In genomic region chr13:96500953-96501352, GRCh38 we compare ENCODE assay signal across 17 cellular contexts.
DNase-seq lines count a peak whose midpoint lies in the region; ATAC-seq and TF ChIP-seq lines count a peak whose summit lies in the region.
"Had no signal": no experiment of that assay in that cellular context is flagged by ENCODE, and none has a peak within 500 bp of the region (broad histone marks: within the 10 kb centered on the region; RNA-seq: fewer than 3 reads in every experiment).

No MANE protein-coding gene starts in this region.

- DNase-seq in GM12865 (ENCODE audit: low read depth) (peak; percentile 4), OCI-M1 (lab: John Stamatoyannopoulos, UW) (peak; percentile 35), vagina (ENCODE audit: extremely low spot score in 2 of 2) (no peak), H7 (no peak)
- no peak for DNase-seq in activated CD4-positive, alpha-beta T cell treated with anti-CD3 and anti-CD28 coated beads, Interleukin-2, amount 10 ng/mL, durations not matched to agents 7 days and 5 days
- DNase-seq: CD4-positive, alpha-beta memory T cell; DMS153; DMS79; GDM1 had no signal

- ATAC-seq in GM18868 (IDR thresholded peaks at IDR 0.05; ENCODE audit: unreplicated experiment) (peak; percentile 66), HG02852 (IDR thresholded peaks at IDR 0.05; ENCODE audit: unreplicated experiment) (peak; percentile 64), GM18873 (IDR thresholded peaks at IDR 0.05; ENCODE audit: low FRiP score, unreplicated experiment) (no peak)

- H3K4me3 Mint-ChIP-seq in activated CD4-positive, alpha-beta T cell treated with anti-CD3 and anti-CD28 coated beads, Interleukin-2, amount 10 ng/mL, durations not matched to agents 7 days and 5 days: no peak overlapping the region
- H3K4me3 Mint-ChIP-seq: CD14-positive monocyte; CD4-positive, alpha-beta memory T cell had no signal

- intact Hi-C loops in vagina (cut with DNase I): no loop called here

- no peak overlapping the region for H3K4me3 ChIP-seq in GM12865 (ENCODE audit: low read depth, low read length)
- no peak overlapping the region for H3K4me3 ChIP-seq in vagina
- no peak overlapping the region for H3K4me3 ChIP-seq in H7 (ENCODE audit: insufficient read depth, low read depth, low read length)
- H3K4me3 ChIP-seq: BLaER1, HAP-1 had no signal

- peaks cover 3% of the 10 kb centered on the region for H3K9me3 Mint-ChIP-seq in activated CD4-positive, alpha-beta T cell treated with anti-CD3 and anti-CD28 coated beads, Interleukin-2, amount 10 ng/mL, durations not matched to agents 7 days and 5 days

- H3K27me3 Mint-ChIP-seq in activated CD4-positive, alpha-beta T cell treated with anti-CD3 and anti-CD28 coated beads, Interleukin-2, amount 10 ng/mL, durations not matched to agents 7 days and 5 days: no peaks in the 10 kb centered on the region
- H3K27me3 Mint-ChIP-seq: CD4-positive, alpha-beta memory T cell had no signal

- H3K27me3 ChIP-seq in vagina (no peaks in the 10 kb centered on the region), H7 (ENCODE audit: control insufficient read depth, insufficient read depth, low read length) (no peaks in the 10 kb centered on the region)
- H3K27me3 ChIP-seq: BLaER1 had no signal

- H3K36me3 Mint-ChIP-seq in activated CD4-positive, alpha-beta T cell treated with anti-CD3 and anti-CD28 coated beads, Interleukin-2, amount 10 ng/mL, durations not matched to agents 7 days and 5 days (ENCODE audit: low read depth): no peaks in the 10 kb centered on the region
- H3K36me3 Mint-ChIP-seq: CD14-positive monocyte; CD4-positive, alpha-beta memory T cell had no signal

- H3K27ac Mint-ChIP-seq in activated CD4-positive, alpha-beta T cell treated with anti-CD3 and anti-CD28 coated beads, Interleukin-2, amount 10 ng/mL, durations not matched to agents 7 days and 5 days: no peak overlapping the region
- H3K27ac Mint-ChIP-seq: CD14-positive monocyte; CD4-positive, alpha-beta memory T cell had no signal

- H3K4me1 Mint-ChIP-seq in activated CD4-positive, alpha-beta T cell treated with anti-CD3 and anti-CD28 coated beads, Interleukin-2, amount 10 ng/mL, durations not matched to agents 7 days and 5 days: no peaks in the 10 kb centered on the region
- H3K4me1 Mint-ChIP-seq: CD14-positive monocyte; CD4-positive, alpha-beta memory T cell had no signal

- no peaks in the 10 kb centered on the region for H3K36me3 ChIP-seq in vagina
- no peaks in the 10 kb centered on the region for H3K36me3 ChIP-seq in H7 (replicated peaks; ENCODE audit: control insufficient read depth, insufficient read depth, low read length)
- H3K36me3 ChIP-seq: BLaER1, HAP-1 had no signal

- H3K27ac ChIP-seq in vagina: no peak overlapping the region
- H3K27ac ChIP-seq: 22Rv1, BLaER1, KMS-11 had no signal

- no peaks in the 10 kb centered on the region for H3K4me1 ChIP-seq in vagina
- H3K4me1 ChIP-seq: BLaER1 had no signal

- no peaks in the 10 kb centered on the region for H3K9me3 ChIP-seq in vagina
- H3K9me3 ChIP-seq: BLaER1, HAP-1 had no signal

- POLR2A ChIA-PET in activated CD4-positive, alpha-beta T cell treated with anti-CD3 and anti-CD28 coated beads, Interleukin-2, amount 10 ng/mL, durations not matched to agents 7 days and 5 days (lab: Charles Lee): no interaction called here

- TF ChIP-seq CTCF in GM12865 (IDR thresholded peaks at IDR 0.05; ENCODE audit: insufficient read depth, low read depth, low read length, missing control alignments) (no peak), vagina (IDR thresholded peaks at IDR 0.05) (no peak)

- TF ChIP-seq POLR2A in vagina (IDR thresholded peaks at IDR 0.05): no peak

- CTCF ChIA-PET in activated CD4-positive, alpha-beta T cell treated with anti-CD3 and anti-CD28 coated beads, Interleukin-2, amount 10 ng/mL, durations not matched to agents 7 days and 5 days (lab: Charles Lee): no interaction called here

Comparison
In these comparisons a context has a peak if more than half of its experiments do, and no peak if none do; other contexts are left out.
1. DNase-seq: peak in GM12865 (single experiment) and OCI-M1 (single experiment); none in vagina (0 of 2), activated CD4-positive, alpha-beta T cell treated with anti-CD3 and anti-CD28 coated beads, Interleukin-2, amount 10 ng/mL, durations not matched to agents 7 days and 5 days (single experiment) and H7 (single experiment).